In the genomic region with DNA sequence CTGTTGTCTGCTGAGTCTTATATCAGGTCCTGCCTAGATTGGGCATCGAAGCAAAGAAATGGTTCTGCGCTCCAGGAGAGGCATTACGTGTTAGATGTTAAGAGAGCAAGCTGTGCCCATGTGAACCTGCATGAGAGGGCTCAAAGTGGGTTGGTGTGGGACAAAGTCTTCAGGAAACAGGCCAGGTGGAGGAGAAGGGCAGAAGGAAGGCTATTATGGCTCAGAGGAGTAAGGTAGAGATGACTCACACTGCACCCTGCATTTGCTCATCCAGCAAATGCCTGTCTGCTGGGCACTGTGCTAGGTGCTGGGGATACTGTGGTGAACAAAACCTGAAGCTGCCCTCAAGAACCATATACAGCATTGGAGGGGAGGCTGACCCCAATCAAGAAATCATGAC, we compare ENCODE assay signal across 23 cellular contexts. TPM values are rescaled to one million over a fixed set of nuclear protein-coding genes. Genes with fewer than 3 reads are reported as not detected.
DNase-seq lines count a peak whose midpoint lies in the region; ATAC-seq and TF ChIP-seq lines count a peak whose summit lies in the region.
"Had no signal": no experiment of that assay in that cellular context is flagged by ENCODE, and none has a peak within 500 bp of the region (broad histone marks: within the 10 kb centered on the region; RNA-seq: fewer than 3 reads in every experiment).

No MANE protein-coding gene starts in this region.

- no peak for TF ChIP-seq RAD21 in SK-N-SH (IDR thresholded peaks at IDR 0.05; ENCODE audit: low read length)

- H3K9me2 ChIP-seq in SK-N-SH: no peaks in the 10 kb centered on the region

- H4K20me1 ChIP-seq in osteoblast (ENCODE audit: insufficient read depth, low read length): peaks cover 60% of the 10 kb centered on the region
- 0 out of 2 replicates have a peak, but pooled peaks cover 10% of the 10 kb centered on the region for H4K20me1 ChIP-seq in SK-N-SH (ENCODE audit: insufficient read depth)

- H3K27me3 ChIP-seq in osteoblast (ENCODE audit: insufficient read depth, low read length) (no peaks in the 10 kb centered on the region), SK-N-SH (ENCODE audit: insufficient read depth) (no peaks in the 10 kb centered on the region)
- H3K27me3 ChIP-seq: left lung had no signal

- no peaks in the 10 kb centered on the region for H3K9me3 Mint-ChIP-seq in T-helper 1 cell treated with Interleukin-12 subunit alpha and Interleukin-12 subunit beta and Interleukin-4 antibody, amounts not matched to agents 30 μg/mL and 1 μg/mL, for 36 hours
- no peaks in the 10 kb centered on the region for H3K9me3 Mint-ChIP-seq in effector memory CD8-positive, alpha-beta T cell
- H3K9me3 Mint-ChIP-seq: stimulated activated naive CD8-positive, alpha-beta T cell treated with anti-CD3 and anti-CD28 coated beads, Interleukin-15, amount 100 ng/mL, for 72 hours; type B pancreatic cell had no signal

- H3K27ac Mint-ChIP-seq in T-helper 1 cell treated with Interleukin-12 subunit alpha and Interleukin-12 subunit beta and Interleukin-4 antibody, amounts not matched to agents 30 μg/mL and 1 μg/mL, for 36 hours: peak overlapping the region; percentile 60
- peak overlapping the region; percentile 12 to 69 for H3K27ac Mint-ChIP-seq in effector memory CD8-positive, alpha-beta T cell
- H3K27ac Mint-ChIP-seq: B cell, type B pancreatic cell had no signal

- no peak overlapping the region for H2AFZ ChIP-seq in osteoblast (ENCODE audit: low read length)
- no peak overlapping the region for H2AFZ ChIP-seq in SK-N-SH (ENCODE audit: low read depth)

- H3K36me3 Mint-ChIP-seq in T-helper 1 cell treated with Interleukin-12 subunit alpha and Interleukin-12 subunit beta and Interleukin-4 antibody, amounts not matched to agents 30 μg/mL and 1 μg/mL, for 36 hours (ENCODE audit: low read depth): peaks cover 35% of the 10 kb centered on the region
- peaks cover 5% of the 10 kb centered on the region for H3K36me3 Mint-ChIP-seq in effector memory CD8-positive, alpha-beta T cell (ENCODE audit: insufficient read depth)
- H3K36me3 Mint-ChIP-seq: type B pancreatic cell had no signal

- no peak for ATAC-seq in effector memory CD8-positive, alpha-beta T cell (replicated peaks)
- ATAC-seq: left lung; psoas muscle; stimulated activated naive CD8-positive, alpha-beta T cell treated with anti-CD3 and anti-CD28 coated beads, Interleukin-15, amount 100 ng/mL, for 72 hours had no signal

- H3K36me3 ChIP-seq in HEK293 (ENCODE audit: control insufficient read depth in 2 of 2, insufficient read depth in 1 of 2, low read length in 2 of 2) (peaks cover 0 to 23% of the 10 kb centered on the region in 2 experiments; a peak in 1 of 3 replicates), osteoblast (ENCODE audit: insufficient read depth, low read length) (peaks cover 23% of the 10 kb centered on the region), SK-N-SH (replicated peaks in 1 of 2; ENCODE audit: control insufficient read depth in 1 of 2, insufficient read depth in 2 of 2, low read length in 1 of 2) (peaks cover 0 to 14% of the 10 kb centered on the region in 2 experiments)
- H3K36me3 ChIP-seq: HAP-1 had no signal

- no peaks in the 10 kb centered on the region for H3K9me3 ChIP-seq in HEK293 (ENCODE audit: control insufficient read depth, insufficient read depth, low read depth, low read length)
- H3K9me3 ChIP-seq in osteoblast (ENCODE audit: low read depth, low read length): no peaks in the 10 kb centered on the region
- no peaks in the 10 kb centered on the region for H3K9me3 ChIP-seq in SK-N-SH
- H3K9me3 ChIP-seq: HAP-1, left lung, psoas muscle had no signal

- TF ChIP-seq EP300 in SK-N-SH (IDR thresholded peaks at IDR 0.05; ENCODE audit: borderline replicate concordance in 1 of 2, low read depth in 1 of 2, low read length in 1 of 2): no peak

- H3K27me3 Mint-ChIP-seq in T-helper 1 cell treated with Interleukin-12 subunit alpha and Interleukin-12 subunit beta and Interleukin-4 antibody, amounts not matched to agents 30 μg/mL and 1 μg/mL, for 36 hours (ENCODE audit: low read depth): no peaks in the 10 kb centered on the region
- H3K27me3 Mint-ChIP-seq in effector memory CD8-positive, alpha-beta T cell: no peaks in the 10 kb centered on the region
- H3K27me3 Mint-ChIP-seq: B cell; stimulated activated naive CD8-positive, alpha-beta T cell treated with anti-CD3 and anti-CD28 coated beads, Interleukin-15, amount 100 ng/mL, for 72 hours; type B pancreatic cell had no signal

- H3K79me2 ChIP-seq in osteoblast (ENCODE audit: insufficient read depth, low read length) (peaks cover 86% of the 10 kb centered on the region), SK-N-SH (ENCODE audit: insufficient read depth) (peaks cover 50% of the 10 kb centered on the region)

- peaks cover 51% of the 10 kb centered on the region for H3K4me1 Mint-ChIP-seq in T-helper 1 cell treated with Interleukin-12 subunit alpha and Interleukin-12 subunit beta and Interleukin-4 antibody, amounts not matched to agents 30 μg/mL and 1 μg/mL, for 36 hours (ENCODE audit: low read depth)
- H3K4me1 Mint-ChIP-seq in effector memory CD8-positive, alpha-beta T cell (ENCODE audit: low read depth in 2 of 2): peaks cover 26% of the 10 kb centered on the region in 2 donors

- no peak for DNase-seq in T-helper 1 cell
- DNase-seq in effector memory CD8-positive, alpha-beta T cell: no peak
- DNase-seq in osteoblast (ENCODE audit: insufficient read length, low spot score, missing footprints): peak; percentile 60
- no peak for DNase-seq in DMS53 (lab: John Stamatoyannopoulos, UW)
- DNase-seq in HK-2 (ENCODE audit: unreplicated experiment): no peak
- no peak for DNase-seq in SK-N-SH
- DNase-seq: activated CD8-positive, alpha-beta memory T cell treated with anti-CD3 and anti-CD28 coated beads, Interleukin-2, amount 50 U/mL, for 48 hours; effector CD8-positive, alpha-beta T cell; midbrain; NCI-H1105 treated with DMSO at 0.1 percent for 48 hours; NCI-H510A treated with DMSO at 0.1 percent for 48 hours; psoas muscle; stimulated activated CD4-positive, alpha-beta T cell treated with anti-CD3 and anti-CD28 coated beads, Interleukin-4, amount 100 ng/mL, for 1 hour; stimulated activated naive CD8-positive, alpha-beta T cell treated with anti-CD3 and anti-CD28 coated beads, Interleukin-15, amount 100 ng/mL, for 72 hours had no signal

- H3K4me2 ChIP-seq in osteoblast (ENCODE audit: insufficient read depth, low read length) (no peak overlapping the region), SK-N-SH (no peak overlapping the region)
- H3K4me2 ChIP-seq: smooth muscle cell had no signal

- H3K4me3 ChIP-seq in HEK293 (ENCODE audit: low read depth, low read length): no peak overlapping the region
- no peak overlapping the region for H3K4me3 ChIP-seq in osteoblast (ENCODE audit: insufficient read depth, low read length)
- no peak overlapping the region for H3K4me3 ChIP-seq in SK-N-SH (ENCODE audit: low read depth in 2 of 2, low read length in 1 of 2)
- H3K4me3 ChIP-seq: HAP-1, left lung, psoas muscle, smooth muscle cell had no signal

- no peaks in the 10 kb centered on the region for H3F3A ChIP-seq in SK-N-SH (replicated peaks; ENCODE audit: insufficient read depth)

- 100% methylated on average over 3 of the region's 3 CpGs for WGBS in SK-N-SH (ENCODE audit: low lambda C conversion rate)

- POLR2A ChIA-PET in HEK293 (lab: Yijun Ruan, JAX) (no interaction called here), SK-N-SH (lab: Yijun Ruan, JAX) (interaction anchor here (1.3 kb wide), 1 partner anchor 12 kb away, joined by 3 read pairs; no protein-coding TSS in a partner anchor)

- no peak overlapping the region for H3K9ac ChIP-seq in SK-N-SH

- H3K4me3 Mint-ChIP-seq in T-helper 1 cell treated with Interleukin-12 subunit alpha and Interleukin-12 subunit beta and Interleukin-4 antibody, amounts not matched to agents 30 μg/mL and 1 μg/mL, for 36 hours: peak overlapping the region; percentile 3
- no peak overlapping the region for H3K4me3 Mint-ChIP-seq in effector memory CD8-positive, alpha-beta T cell
- H3K4me3 Mint-ChIP-seq: B cell; stimulated activated naive CD8-positive, alpha-beta T cell treated with anti-CD3 and anti-CD28 coated beads, Interleukin-15, amount 100 ng/mL, for 72 hours; type B pancreatic cell had no signal

- CTCF ChIA-PET in HEK293 (lab: Yijun Ruan, JAX): no interaction called here
- CTCF ChIA-PET in SK-N-SH (lab: Yijun Ruan, JAX): interaction anchor here (2.1 kb wide), 1 partner anchor 15 kb away, joined by 6 read pairs; no protein-coding TSS in a partner anchor

- no peak for TF ChIP-seq CTCF in HEK293 (tag by site-specific recombination; IDR thresholded peaks at IDR 0.05)
- TF ChIP-seq CTCF in osteoblast (IDR thresholded peaks at IDR 0.05; ENCODE audit: extremely low read depth, low read depth, low read length): no peak
- TF ChIP-seq CTCF in SK-N-SH (IDR thresholded peaks at IDR 0.05): no peak

- H3K27ac ChIP-seq in HEK293 (ENCODE audit: extremely low read depth, low read depth, low read length): no peak overlapping the region
- H3K27ac ChIP-seq in osteoblast (ENCODE audit: low read depth, low read length): no peak overlapping the region
- no peak overlapping the region for H3K27ac ChIP-seq in SK-N-SH (ENCODE audit: low read depth in 2 of 2, low read length in 1 of 2)
- H3K27ac ChIP-seq: 22Rv1, left lung, psoas muscle, RWPE1 had no signal

- no peaks in the 10 kb centered on the region for H3K4me1 ChIP-seq in HEK293 (ENCODE audit: control insufficient read depth, insufficient read depth, low read length)
- peaks cover 24% of the 10 kb centered on the region for H3K4me1 ChIP-seq in osteoblast (ENCODE audit: insufficient read depth, low read length)
- H3K4me1 ChIP-seq in SK-N-SH (ENCODE audit: control insufficient read depth in 1 of 2, insufficient read depth in 2 of 2, low read depth in 1 of 2, low read length in 1 of 2): peaks cover 11 to 21% of the 10 kb centered on the region in 2 experiments; a peak in 2 of 4 replicates
- H3K4me1 ChIP-seq: HAP-1 had no signal

TF ChIP-seq in HEK293, 187 proteins besides CTCF, POLR2A, EP300 and RAD21:
- TF ChIP-seq SCRT2 (tag by site-specific recombination; IDR thresholded peaks at IDR 0.05): peak; percentile 68
- no peak for TF ChIP-seq ZNF785 (tag by site-specific recombination; IDR thresholded peaks at IDR 0.05)
- no peak for TF ChIP-seq OVOL3 (tag by site-specific recombination; IDR thresholded peaks at IDR 0.05)

RNA-seq across cellular contexts. Expression of gene USP35, which starts 5.8 kb away (rescaled TPM):
- total RNA-seq in osteoblast: 21.4 and 26.2 TPM in 2 replicates
- 8.0 and 8.4 TPM in 2 replicates for polyA plus RNA-seq in SK-N-SH (2012; rRNA removed)
- polyA plus RNA-seq in SK-N-SH (2012; cell fraction: cytosol; rRNA removed): 4.4 and 5.3 TPM in 2 replicates
- polyA plus RNA-seq in SK-N-SH (2012; cell fraction: nucleus; rRNA removed): 32.8 and 39.6 TPM in 2 replicates

RNA-seq across cellular contexts. Expression of gene KCTD21, which starts 6.1 kb away (rescaled TPM):
- total RNA-seq in osteoblast: 14.5 and 15.0 TPM in 2 replicates
- polyA plus RNA-seq in SK-N-SH (2012; rRNA removed): 5.0 and 7.5 TPM in 2 replicates
- 4.9 and 5.3 TPM in 2 replicates for polyA plus RNA-seq in SK-N-SH (2012; cell fraction: cytosol; rRNA removed)
- polyA plus RNA-seq in SK-N-SH (2012; cell fraction: nucleus; rRNA removed): 5.3 and 12.7 TPM in 2 replicates

RNA-seq across cellular contexts. Expression of gene ALG8, which starts 55.1 kb away (rescaled TPM):
- total RNA-seq in osteoblast: 38.4 and 46.6 TPM in 2 replicates
- polyA plus RNA-seq in SK-N-SH (2012; rRNA removed): 42.0 and 54.8 TPM in 2 replicates
- polyA plus RNA-seq in SK-N-SH (2012; cell fraction: cytosol; rRNA removed): 53.2 and 62.0 TPM in 2 replicates
- polyA plus RNA-seq in SK-N-SH (2012; cell fraction: nucleus; rRNA removed): 29.5 and 65.5 TPM in 2 replicates
